In genomic region chr2:127090281-127091128, GRCh38 we compare ENCODE assay signal across 30 cellular contexts. TPM values are rescaled to one million over a fixed set of nuclear protein-coding genes. Genes with fewer than 3 reads are reported as not detected.
A peak's percentile ranks its signal among the peaks of the same experiment; 100 is the strongest.
DNase-seq lines count a peak whose midpoint lies in the region; ATAC-seq, FAIRE-seq and TF ChIP-seq lines count a peak whose summit lies in the region.
"Had no signal": no experiment of that assay in that cellular context is flagged by ENCODE, and none has a peak within 500 bp of the region (broad histone marks: within the 10 kb centered on the region; RNA-seq: fewer than 3 reads in every experiment).

No MANE protein-coding gene starts in this region.

- ATAC-seq in K562 (no peak), gastrocnemius medialis (peak; percentile 16 to 18), HG03442 (IDR thresholded peaks at IDR 0.05; ENCODE audit: unreplicated experiment) (no peak)
- no peak for ATAC-seq in activated CD4-positive, CD25-positive, alpha-beta regulatory T cell treated with anti-CD3 and anti-CD28 coated beads, Interleukin-2, amount 50 U/mL, for 24 hours
- ATAC-seq: left lobe of liver, natural killer cell, right lobe of liver had no signal

- H4K91ac ChIP-seq in mesenchymal stem cell (ENCODE audit: low read length), result peak overlapping the region; percentile 14

- H3K79me2 ChIP-seq in K562 (ENCODE audit: control insufficient read depth, insufficient read depth, low read length), result no peaks in the 10 kb centered on the region

- H3K4me3 Mint-ChIP-seq in Calu3 (ENCODE audit: low read depth, unreplicated experiment), result no peak overlapping the region
- H3K4me3 Mint-ChIP-seq: activated CD4-positive, alpha-beta memory T cell treated with anti-CD3 and anti-CD28 coated beads, Interleukin-2, amount 10 ng/mL, durations not matched to agents 7 days and 5 days; activated naive CD4-positive, alpha-beta T cell treated with anti-CD3 and anti-CD28 coated beads, Interleukin-2, amount 10 ng/mL, durations not matched to agents 7 days and 5 days; natural killer cell had no signal

- H3K4me1 Mint-ChIP-seq in Calu3 (ENCODE audit: low read depth, unreplicated experiment), result peaks cover 40% of the 10 kb centered on the region

- H4K20me1 ChIP-seq in BLaER1 (peaks cover 12% of the 10 kb centered on the region), K562 (replicated peaks; ENCODE audit: control insufficient read depth, insufficient read depth, low read length) (0 out of 2 replicates have a peak, but pooled peaks cover 8% of the 10 kb centered on the region)

- WGBS in K562 (ENCODE audit: insufficient coverage, low coverage, missing lambda C conversion rate), result 3% methylated on average over 18 of the region's 18 CpGs
- 87% methylated on average over 14 of the region's 18 CpGs for WGBS in mesenchymal stem cell

- no peaks in the 10 kb centered on the region for H3K9me3 Mint-ChIP-seq in Calu3 (ENCODE audit: low read depth, unreplicated experiment)
- H3K9me3 Mint-ChIP-seq: activated CD4-positive, alpha-beta memory T cell treated with anti-CD3 and anti-CD28 coated beads, Interleukin-2, amount 10 ng/mL, durations not matched to agents 7 days and 5 days; activated naive CD4-positive, alpha-beta T cell treated with anti-CD3 and anti-CD28 coated beads, Interleukin-2, amount 10 ng/mL, durations not matched to agents 7 days and 5 days; natural killer cell had no signal

- DNase-seq in K562 (ENCODE audit: extremely low read depth in 1 of 4, low spot score in 3 of 4), result no peak
- DNase-seq in mesenchymal stem cell, result no peak
- DNase-seq in gastrocnemius medialis, result peak; percentile 80 to 92
- DNase-seq in BE2C, result no peak
- DNase-seq in Calu3, result no peak
- DNase-seq: activated CD4-positive, alpha-beta memory T cell treated with anti-CD3 and anti-CD28 coated beads, Interleukin-2, amount 10 ng/mL, durations not matched to agents 7 days and 5 days; activated CD8-positive, alpha-beta memory T cell treated with anti-CD3 and anti-CD28 coated beads, Interleukin-2, amount 50 U/mL, for 48 hours; activated naive CD4-positive, alpha-beta T cell treated with anti-CD3 and anti-CD28 coated beads, Interleukin-2, amount 10 ng/mL, durations not matched to agents 7 days and 5 days; C1 segment of cervical spinal cord; cortex of kidney; DND-41; foreskin melanocyte; natural killer cell; NCI-H1105; NCI-H1930; NCI-H526 treated with DMSO at 0.1 percent for 48 hours; right lobe of liver; stimulated activated naive CD4-positive, alpha-beta T cell; T-helper 1 cell; testis had no signal

- TF ChIP-seq POLR2A in K562 (conservative IDR thresholded peaks at IDR 0.05) (no peak), gastrocnemius medialis (IDR thresholded peaks at IDR 0.05) (peak; percentile 21 to 60)

- FAIRE-seq in K562 (lab: Jason Lieb, UNC), result no peak
- FAIRE-seq: bronchial epithelial cell, GM19239 had no signal

- no peaks in the 10 kb centered on the region for H3K27me3 ChIP-seq in BLaER1
- H3K27me3 ChIP-seq in K562 (ENCODE audit: control insufficient read depth in 2 of 2, insufficient read depth in 2 of 2, low read length in 2 of 2), result peaks cover 0 to 62% of the 10 kb centered on the region in 2 experiments; a peak in 3 of 5 replicates
- no peaks in the 10 kb centered on the region for H3K27me3 ChIP-seq in mesenchymal stem cell (ENCODE audit: control insufficient read depth in 1 of 2, insufficient read depth in 1 of 2, low read length in 2 of 2)
- H3K27me3 ChIP-seq in gastrocnemius medialis, result no peaks in the 10 kb centered on the region
- H3K27me3 ChIP-seq in BE2C, result no peaks in the 10 kb centered on the region
- H3K27me3 ChIP-seq: esophagus muscularis mucosa, hepatocyte, right lobe of liver, testis had no signal

- peak overlapping the region; percentile 100 for H3K4me2 ChIP-seq in BLaER1
- no peak overlapping the region for H3K4me2 ChIP-seq in K562 (ENCODE audit: insufficient read depth, low read length)
- H3K4me2 ChIP-seq in mesenchymal stem cell (ENCODE audit: low read length, poor library complexity, severe bottlenecking), result no peak overlapping the region
- H3K4me2 ChIP-seq: hepatocyte had no signal

- no peak for TF ChIP-seq RAD21 in K562 (CRISPR knock-in tag; conservative IDR thresholded peaks at IDR 0.05 in 1 of 2, IDR thresholded peaks at IDR 0.05 in 1 of 2)

- BruUV-seq in K562 (replicated peaks; lab: Mats Ljungman, UMichigan) (no TSS peak), Calu3 (replicated peaks; lab: Mats Ljungman, UMichigan) (no TSS peak)

- POLR2A ChIA-PET in K562 (lab: Yijun Ruan, JAX), result no interaction called here

- in situ Hi-C loops in K562 (cut with MboI), result no loop called here
- in situ Hi-C loops in gastrocnemius medialis (cut with MboI; ENCODE audit: low sequenced_read_pairs in 4 of 4), result loop anchor here in 2 of 4 donors (25.0 kb wide), 2 partner anchors 297 to 322 kb away; partner anchors contain the start of genes MAP3K2 (in 1 of the 2) and PROC (in 1 of the 2)

- no peak overlapping the region for H3K27ac Mint-ChIP-seq in Calu3 (ENCODE audit: unreplicated experiment)
- H3K27ac Mint-ChIP-seq: activated CD4-positive, alpha-beta memory T cell treated with anti-CD3 and anti-CD28 coated beads, Interleukin-2, amount 10 ng/mL, durations not matched to agents 7 days and 5 days; activated naive CD4-positive, alpha-beta T cell treated with anti-CD3 and anti-CD28 coated beads, Interleukin-2, amount 10 ng/mL, durations not matched to agents 7 days and 5 days; natural killer cell had no signal

- H3K18ac ChIP-seq in mesenchymal stem cell (ENCODE audit: low read depth in 1 of 2, low read length in 2 of 2), result no peak overlapping the region

- intact Hi-C loops in K562 (cut with micrococcal nuclease), result no loop called here
- intact Hi-C loops in gastrocnemius medialis (cut with DNase I; ENCODE audit: low total_unique reads), result no loop called here
- intact Hi-C loops in Calu3 (cut with micrococcal nuclease; ENCODE audit: unreplicated experiment), result no loop called here

- H3K14ac ChIP-seq in mesenchymal stem cell (ENCODE audit: low read length in 2 of 2), result peak overlapping the region in 1 of 2 experiments; percentile 66

- no peak overlapping the region for H2BK120ac ChIP-seq in mesenchymal stem cell (ENCODE audit: low read depth, low read length)

- H3K9ac ChIP-seq in BLaER1 (peak overlapping the region; percentile 88), K562 (ENCODE audit: insufficient read depth in 1 of 2, low read depth in 2 of 2, low read length in 2 of 2) (no peak overlapping the region), mesenchymal stem cell (ENCODE audit: low read length) (no peak overlapping the region)
- H3K9ac ChIP-seq: parathyroid adenoma had no signal

- CTCF ChIA-PET in K562 (lab: Yijun Ruan, JAX; ENCODE audit: low intra/inter-chr PET ratio), result no interaction called here
- CTCF ChIA-PET in Calu3 (lab: Charles Lee), result interaction anchor here (0.6 to 1.0 kb wide), 2 partner anchors 8 to 10 kb away, joined by 3 to 14 read pairs; no protein-coding TSS in a partner anchor

- peak overlapping the region; percentile 96 for H3K27ac ChIP-seq in BLaER1
- no peak overlapping the region for H3K27ac ChIP-seq in K562 (ENCODE audit: extremely low read depth, low read depth, low read length)
- H3K27ac ChIP-seq in mesenchymal stem cell (ENCODE audit: low read length, poor library complexity, severe bottlenecking), result no peak overlapping the region
- peak overlapping the region; percentile 97 to 100 (median 100) for H3K27ac ChIP-seq in gastrocnemius medialis
- H3K27ac ChIP-seq: hepatocyte, parathyroid adenoma, right lobe of liver, testis had no signal

- H3K36me3 Mint-ChIP-seq in Calu3 (ENCODE audit: insufficient read depth, unreplicated experiment), result no peaks in the 10 kb centered on the region
- H3K36me3 Mint-ChIP-seq: activated naive CD4-positive, alpha-beta T cell treated with anti-CD3 and anti-CD28 coated beads, Interleukin-2, amount 10 ng/mL, durations not matched to agents 7 days and 5 days; natural killer cell had no signal

- H3K9me3 ChIP-seq in BLaER1 (no peaks in the 10 kb centered on the region), K562 (replicated peaks; ENCODE audit: control insufficient read depth, insufficient read depth, low read depth, low read length) (no peaks in the 10 kb centered on the region), mesenchymal stem cell (ENCODE audit: control insufficient read depth, low read length) (no peaks in the 10 kb centered on the region), gastrocnemius medialis (no peaks in the 10 kb centered on the region), BE2C (no peaks in the 10 kb centered on the region)
- H3K9me3 ChIP-seq: esophagus muscularis mucosa, HAP-1, right lobe of liver, testis had no signal

- H4K8ac ChIP-seq in mesenchymal stem cell (ENCODE audit: low read length), result no peak overlapping the region

- H3K9me1 ChIP-seq in K562 (ENCODE audit: control insufficient read depth, insufficient read depth, low read length), result no peaks in the 10 kb centered on the region

- no peak overlapping the region for H2BK15ac ChIP-seq in mesenchymal stem cell (ENCODE audit: low read depth, poor library complexity, severe bottlenecking)

- no peak overlapping the region for H2AK5ac ChIP-seq in mesenchymal stem cell (ENCODE audit: low read length, severe bottlenecking)

- no peak overlapping the region for H2AFZ ChIP-seq in K562 (ENCODE audit: low read depth, low read length)
- H2AFZ ChIP-seq in mesenchymal stem cell (ENCODE audit: low read depth, low read length), result no peak overlapping the region
- H2AFZ ChIP-seq: hepatocyte, parathyroid adenoma had no signal

- no peak overlapping the region for H2BK5ac ChIP-seq in mesenchymal stem cell (ENCODE audit: low read depth, low read length, poor library complexity, severe bottlenecking)

- TF ChIP-seq CTCF in K562 (IDR thresholded peaks at IDR 0.05 in 2 of 3, conservative IDR thresholded peaks at IDR 0.05 in 1 of 3; ENCODE audit: insufficient read depth in 2 of 3, low read depth in 1 of 3, low read length in 3 of 3) (no peak), gastrocnemius medialis (IDR thresholded peaks at IDR 0.05 in 4 of 5, conservative IDR thresholded peaks at IDR 0.05 in 1 of 5) (peak in 1 of 5 experiments; percentile 12), BE2C (IDR thresholded peaks at IDR 0.05; ENCODE audit: low read depth, low read length) (no peak), Calu3 (IDR thresholded peaks at IDR 0.05; ENCODE audit: unreplicated experiment) (no peak)

- no peak for TF ChIP-seq EP300 in K562 (IDR thresholded peaks at IDR 0.05; ENCODE audit: low read length)

- H3K4me3 ChIP-seq in BLaER1, result peak overlapping the region; percentile 64
- no peak overlapping the region for H3K4me3 ChIP-seq in K562
- H3K4me3 ChIP-seq in mesenchymal stem cell (ENCODE audit: insufficient read depth in 1 of 2, low read depth in 1 of 2, low read length in 2 of 2), result no peak overlapping the region
- no peak overlapping the region for H3K4me3 ChIP-seq in gastrocnemius medialis
- H3K4me3 ChIP-seq in BE2C (ENCODE audit: low read depth, low read length), result no peak overlapping the region
- H3K4me3 ChIP-seq: esophagus muscularis mucosa, HAP-1, hepatocyte, right lobe of liver, testis had no signal

- peak overlapping the region in 1 of 2 experiments; percentile 61 for H2BK12ac ChIP-seq in mesenchymal stem cell (ENCODE audit: low read length in 2 of 2)

- H3K27me3 Mint-ChIP-seq in Calu3 (ENCODE audit: unreplicated experiment), result no peaks in the 10 kb centered on the region

- peaks cover 32% of the 10 kb centered on the region for H3K79me1 ChIP-seq in mesenchymal stem cell (replicated peaks; ENCODE audit: low read length, poor library complexity, severe bottlenecking)

- H3K36me3 ChIP-seq in BLaER1 (no peaks in the 10 kb centered on the region), K562 (ENCODE audit: control insufficient read depth, insufficient read depth, low read length) (no peaks in the 10 kb centered on the region), mesenchymal stem cell (ENCODE audit: control insufficient read depth in 1 of 2, insufficient read depth in 2 of 2, low read depth in 1 of 2, low read length in 2 of 2) (peaks cover 5 to 11% of the 10 kb centered on the region in 2 experiments), gastrocnemius medialis (no peaks in the 10 kb centered on the region), BE2C (no peaks in the 10 kb centered on the region)
- H3K36me3 ChIP-seq: HAP-1, right lobe of liver had no signal

- H3K4ac ChIP-seq in mesenchymal stem cell (ENCODE audit: low read depth in 1 of 2, low read length in 2 of 2), result no peak overlapping the region

- H3K23ac ChIP-seq in mesenchymal stem cell (ENCODE audit: low read length in 2 of 2), result no peak overlapping the region

- H3K4me1 ChIP-seq in BLaER1 (peaks cover 99% of the 10 kb centered on the region), K562 (replicated peaks in 1 of 2; ENCODE audit: control insufficient read depth in 2 of 2, insufficient read depth in 2 of 2, low read length in 2 of 2) (peaks cover 0 to 21% of the 10 kb centered on the region in 2 experiments; a peak in 2 of 5 replicates), mesenchymal stem cell (ENCODE audit: control insufficient read depth, insufficient read depth, low read depth, low read length) (peaks cover 70% of the 10 kb centered on the region), gastrocnemius medialis (peaks cover 97 to 99% of the 10 kb centered on the region in 2 donors), BE2C (peaks cover 11% of the 10 kb centered on the region)
- H3K4me1 ChIP-seq: HAP-1 had no signal

RNA-seq across cellular contexts. Expression of gene BIN1, which starts 16.4 kb away (rescaled TPM):
- total RNA-seq in K562 (2011; cell fraction: chromatin; rRNA removed; ENCODE audit: low replicate concordance), result 1.2 and 1.6 TPM in 2 replicates
- 2.5 and 3.7 TPM in 2 replicates for total RNA-seq in K562 (2011; cell fraction: nucleolus; rRNA removed)
- 1.1 and 2.7 TPM in 2 replicates for total RNA-seq in K562 (2011; cell fraction: nucleoplasm; rRNA removed)
- total RNA-seq in K562 (2014; rRNA removed) (2.0 and 3.2 TPM in 2 replicates), K562 (2014; rRNA removed; fragmentation: Illumina TruSeq; extraction: Trizol) (0.10 and 0.22 TPM in 2 replicates), K562 (2015; rRNA removed; fragmentation: Illumina TruSeq; extraction: Trizol) (0.62 and 0.79 TPM in 2 replicates), K562 (2021) (1.7 and 2.8 TPM in 2 replicates), gastrocnemius medialis (1,000 to 10,000 TPM; 1,150 to 2,167 (median 1,736) TPM), Calu3 (2022) (52.8 and 54.7 TPM in 2 replicates)
- polyA plus RNA-seq in K562 (2011; rRNA removed) (0.47 and 1.5 TPM in 2 replicates), K562 (2014; fragmentation: Illumina TruSeq; extraction: Trizol) (0.97 and 2.2 TPM in 2 replicates), K562 (2014; fragmentation: Nextera tagmentation; extraction: Ambion mirVana) (under 1 TPM in 1 of 2 experiments, not detected in 1; 0.04 TPM), K562 (2014; rRNA removed) (1.6 and 2.2 TPM in 2 replicates)
- 1.5 and 2.1 TPM in 2 replicates for polyA plus RNA-seq in K562 (2011; cell fraction: cytosol; rRNA removed)
- 2.0 TPM in 2 replicates for polyA plus RNA-seq in K562 (2011; cell fraction: nucleus; rRNA removed)
- 1.5 and 2.9 TPM in 2 replicates for polyA plus RNA-seq in K562 (2012)
- 0.32 and 0.57 TPM in 2 replicates for polyA minus RNA-seq in K562 (2011; rRNA and poly(A)+ RNA removed)
- 1.4 and 2.1 TPM in 2 replicates for polyA minus RNA-seq in K562 (2011; cell fraction: cytosol; rRNA and poly(A)+ RNA removed)
- 1.4 and 1.6 TPM in 2 replicates for polyA minus RNA-seq in K562 (2011; cell fraction: nucleus; rRNA and poly(A)+ RNA removed)
- 61.3 TPM for polyA plus RNA-seq in mesenchymal stem cell (2013, experiment 1 of 2)
- polyA plus RNA-seq in mesenchymal stem cell (2013, experiment 2 of 2), result 58.6 TPM
- 83.3 TPM for polyA plus RNA-seq in BE2C (2012; ENCODE audit: insufficient read depth, insufficient read length, low read depth)

Comparison
In these comparisons a context has a peak if more than half of its experiments do, and no peak if none do; other contexts are left out.
1. H3K27ac ChIP-seq: peak in BLaER1 (single experiment) and gastrocnemius medialis (4 of 4); none in K562 (single experiment) and mesenchymal stem cell (single experiment).
2. ATAC-seq: peak in gastrocnemius medialis (2 of 2); none in K562 (single experiment), activated CD4-positive, CD25-positive, alpha-beta regulatory T cell treated with anti-CD3 and anti-CD28 coated beads, Interleukin-2, amount 50 U/mL, for 24 hours (0 of 2) and HG03442 (single experiment).
3. DNase-seq: peak in gastrocnemius medialis (2 of 2); none in K562 (0 of 4), mesenchymal stem cell (single experiment), BE2C (single experiment) and Calu3 (single experiment).
4. RNA of gene BIN1, which starts 16.4 kb away (total RNA-seq): 1,150 to 2,167 TPM in gastrocnemius medialis; 52.8 to 54.7 TPM in Calu3 and 0.10 to 3.7 TPM in K562; every median in the first group is over 10 times any median in the second.